Comparison of ENCODE assay signal across 9 cellular contexts in genomic region chr22:45994516-45995404, GRCh38. TPM values are rescaled to one million over a fixed set of nuclear protein-coding genes. Genes with fewer than 3 reads are reported as not detected.
DNase-seq lines count a peak whose midpoint lies in the region; ATAC-seq, FAIRE-seq and TF ChIP-seq lines count a peak whose summit lies in the region.
"Had no signal": no experiment of that assay in that cellular context is flagged by ENCODE, and none has a peak within 500 bp of the region (broad histone marks: within the 10 kb centered on the region; RNA-seq: fewer than 3 reads in every experiment).

No MANE protein-coding gene starts in this region.

- H3K4me2 ChIP-seq in astrocyte (ENCODE audit: low read length): no peak overlapping the region

- no peak overlapping the region for H3K27ac ChIP-seq in astrocyte (ENCODE audit: low read depth, low read length)

- H3K4me1 Mint-ChIP-seq in astrocyte (ENCODE audit: low read depth, unreplicated experiment): no peaks in the 10 kb centered on the region

- FAIRE-seq in D721Med (lab: Jason Lieb, UNC) (no peak), astrocyte (lab: Jason Lieb, UNC) (peak; percentile 29)

- H3K9ac ChIP-seq in astrocyte (ENCODE audit: low read length): peak overlapping the region; percentile 37

- H3K4me3 Mint-ChIP-seq in astrocyte (ENCODE audit: unreplicated experiment): no peak overlapping the region

- H3K9me3 ChIP-seq in astrocyte (ENCODE audit: insufficient read depth, low read depth, low read length): no peaks in the 10 kb centered on the region

- no peaks in the 10 kb centered on the region for H4K20me1 ChIP-seq in astrocyte (ENCODE audit: insufficient read depth, low read length)

- DNase-seq in D721Med (ENCODE audit: insufficient read length, low spot score): peak; percentile 63
- DNase-seq in KG1 (lab: John Stamatoyannopoulos, UW): peak; percentile 34
- peak; percentile 53 for DNase-seq in T1000 (lab: John Stamatoyannopoulos, UW)
- no peak for DNase-seq in astrocyte (ENCODE audit: low read depth)
- peak in 48 of 51 donors; percentile 34 to 91 (median 74) for DNase-seq in hypothalamus (lab: John Stamatoyannopoulos, UW)
- DNase-seq in stimulated activated CD4-positive, alpha-beta T cell treated with anti-CD3 and anti-CD28 coated beads, Interleukin-12 subunit alpha, Interleukin-12 subunit beta, amount 100 ng/mL, for 48 hours (ENCODE audit: low read depth in 2 of 3, low spot score in 1 of 3): peak; percentile 64 to 86 (median 73)
- DNase-seq in NCI-H1417 treated with DMSO at 0.1 percent for 48 hours (lab: John Stamatoyannopoulos, UW): no peak

- no peaks in the 10 kb centered on the region for H3K9me3 Mint-ChIP-seq in astrocyte (ENCODE audit: unreplicated experiment)

- H2AFZ ChIP-seq in astrocyte (ENCODE audit: low read depth, low read length): no peak overlapping the region

- peaks cover 29% of the 10 kb centered on the region for H3K4me1 ChIP-seq in astrocyte (ENCODE audit: insufficient read depth, low read length)

- no peaks in the 10 kb centered on the region for H3K36me3 Mint-ChIP-seq in astrocyte (ENCODE audit: low read depth, unreplicated experiment)

- ATAC-seq in HG03565 (IDR thresholded peaks at IDR 0.05; ENCODE audit: unreplicated experiment): no peak

- H3K79me2 ChIP-seq in astrocyte (ENCODE audit: insufficient read depth, low read length): peaks cover 4% of the 10 kb centered on the region

- no peak overlapping the region for H3K27ac Mint-ChIP-seq in astrocyte (ENCODE audit: unreplicated experiment)

- no peaks in the 10 kb centered on the region for H3K27me3 ChIP-seq in astrocyte (ENCODE audit: insufficient read depth, low read length)

- peaks cover 43% of the 10 kb centered on the region for H3K27me3 Mint-ChIP-seq in astrocyte (ENCODE audit: low read depth, unreplicated experiment)

- no peaks in the 10 kb centered on the region for H3K36me3 ChIP-seq in astrocyte (ENCODE audit: insufficient read depth, low read length)

- peak; percentile 96 for TF ChIP-seq CTCF in D721Med (IDR thresholded peaks at IDR 0.05; ENCODE audit: insufficient read depth, missing control alignments)
- TF ChIP-seq CTCF in astrocyte (IDR thresholded peaks at IDR 0.05; ENCODE audit: insufficient read depth, low read depth, low read length): peak; percentile 80

- H3K4me3 ChIP-seq in astrocyte (ENCODE audit: insufficient read depth, low read depth, low read length): no peak overlapping the region

RNA-seq across cellular contexts. Expression of gene WNT7B, which starts 17.8 kb away (rescaled TPM):
- 1.6 and 1.7 TPM in 2 replicates for total RNA-seq in astrocyte
- total RNA-seq: activated CD8-positive, alpha-beta memory T cell treated with anti-CD3 and anti-CD28 coated beads for 36 hours had no signal

Comparison
In these comparisons a context has a peak if more than half of its experiments do, and no peak if none do; other contexts are left out.
1. DNase-seq: peak in D721Med (single experiment), KG1 (single experiment), T1000 (single experiment), hypothalamus (48 of 51) and stimulated activated CD4-positive, alpha-beta T cell treated with anti-CD3 and anti-CD28 coated beads, Interleukin-12 subunit alpha, Interleukin-12 subunit beta, amount 100 ng/mL, for 48 hours (3 of 3); none in astrocyte (single experiment) and NCI-H1417 treated with DMSO at 0.1 percent for 48 hours (single experiment).